Comparison of ENCODE assay signal across 9 cellular contexts in genomic region chr17:67514998-67515397, GRCh38.
DNase-seq lines count a peak whose midpoint lies in the region; ATAC-seq lines count a peak whose summit lies in the region.
"Had no signal": no experiment of that assay in that cellular context is flagged by ENCODE, and none has a peak within 500 bp of the region (broad histone marks: within the 10 kb centered on the region; RNA-seq: fewer than 3 reads in every experiment).

No MANE protein-coding gene starts in this region.

- H3K27ac Mint-ChIP-seq in stimulated activated memory B cell treated with anti-CD40 and anti-IgM and Interleukin-4, amounts not matched to agents 10 μg/mL and 1 μg/mL and 100 μg/mL, for 72 hours: peak overlapping the region; percentile 22

- DNase-seq in NCI-H748 (lab: John Stamatoyannopoulos, UW; ENCODE audit: unreplicated experiment): peak; percentile 6
- no peak for DNase-seq in NCI-H748 treated with DMSO at 0.1 percent for 48 hours (lab: John Stamatoyannopoulos, UW)
- DNase-seq in NCI-H526 (lab: John Stamatoyannopoulos, UW): peak; percentile 93 to 94
- peak; percentile 38 for DNase-seq in germinal center (ENCODE audit: low spot score)
- no peak for DNase-seq in activated gamma-delta T cell treated with Interleukin-2 at 50 U/mL for 16 hours
- DNase-seq in CD1c-positive myeloid dendritic cell (ENCODE audit: extremely low spot score): no peak
- DNase-seq: SW 1271 had no signal

- H3K4me3 Mint-ChIP-seq in stimulated activated memory B cell treated with anti-CD40 and anti-IgM and Interleukin-4, amounts not matched to agents 10 μg/mL and 1 μg/mL and 100 μg/mL, for 72 hours: no peak overlapping the region

- H3K36me3 Mint-ChIP-seq in stimulated activated memory B cell treated with anti-CD40 and anti-IgM and Interleukin-4, amounts not matched to agents 10 μg/mL and 1 μg/mL and 100 μg/mL, for 72 hours: peaks cover 11% of the 10 kb centered on the region

- no peak for ATAC-seq in stimulated activated memory B cell treated with anti-CD40 and anti-IgM and Interleukin-4, amounts not matched to agents 10 μg/mL and 1 μg/mL and 100 μg/mL, for 72 hours
- ATAC-seq in HG03139 (IDR thresholded peaks at IDR 0.05; ENCODE audit: unreplicated experiment): no peak

- peaks cover 33% of the 10 kb centered on the region for H3K4me1 Mint-ChIP-seq in stimulated activated memory B cell treated with anti-CD40 and anti-IgM and Interleukin-4, amounts not matched to agents 10 μg/mL and 1 μg/mL and 100 μg/mL, for 72 hours

- H3K27me3 Mint-ChIP-seq in stimulated activated memory B cell treated with anti-CD40 and anti-IgM and Interleukin-4, amounts not matched to agents 10 μg/mL and 1 μg/mL and 100 μg/mL, for 72 hours: peaks cover 8% of the 10 kb centered on the region

- peaks cover 10% of the 10 kb centered on the region for H3K9me3 Mint-ChIP-seq in stimulated activated memory B cell treated with anti-CD40 and anti-IgM and Interleukin-4, amounts not matched to agents 10 μg/mL and 1 μg/mL and 100 μg/mL, for 72 hours

Comparison
In these comparisons a context has a peak if more than half of its experiments do, and no peak if none do; other contexts are left out.
1. DNase-seq: peak in NCI-H748 (single experiment), NCI-H526 (2 of 2) and germinal center (single experiment); none in NCI-H748 treated with DMSO at 0.1 percent for 48 hours (single experiment), activated gamma-delta T cell treated with Interleukin-2 at 50 U/mL for 16 hours (single experiment) and CD1c-positive myeloid dendritic cell (single experiment).